Comparison of ENCODE assay signal across 14 cellular contexts in the genomic region with DNA sequence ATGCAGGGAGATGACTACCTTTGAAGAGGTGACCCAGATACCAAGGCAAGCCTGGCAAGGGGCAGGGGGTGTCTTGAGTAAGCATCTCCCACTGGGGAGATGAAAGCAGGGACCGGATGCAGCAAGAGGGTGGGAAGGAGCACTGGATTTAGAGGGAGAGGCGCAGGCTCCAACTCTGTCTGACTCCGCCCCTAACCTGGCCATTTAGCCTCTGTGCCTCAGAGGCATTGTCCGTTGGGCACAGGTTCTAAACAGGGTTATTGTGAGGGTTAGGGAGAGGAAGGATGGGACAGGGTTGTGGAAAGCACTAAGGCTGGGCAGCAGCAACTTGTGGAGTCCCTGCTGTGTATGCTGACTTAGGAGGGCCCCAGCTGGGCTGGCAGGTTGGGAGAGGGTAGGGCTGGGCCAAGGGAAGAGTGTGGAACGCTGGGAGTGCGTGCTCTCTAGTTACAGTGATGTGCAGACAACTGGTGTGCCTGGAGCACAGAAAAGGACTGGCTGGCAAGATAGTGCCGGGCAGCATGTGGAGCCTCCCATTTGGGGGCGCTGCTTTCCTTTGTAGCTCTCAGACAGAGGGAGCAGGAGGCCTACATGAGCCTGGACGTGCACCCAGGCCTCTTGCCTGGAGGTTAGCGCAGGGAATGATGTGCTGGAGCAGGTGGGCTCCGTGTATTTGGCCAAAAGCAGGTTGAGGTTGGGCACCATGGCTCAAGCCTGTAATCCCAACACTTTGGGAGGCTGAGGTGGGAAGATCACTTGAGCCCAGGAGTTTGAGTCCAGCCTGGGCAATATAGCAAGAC. TPM values are rescaled to one million over a fixed set of nuclear protein-coding genes. Genes with fewer than 3 reads are reported as not detected.
DNase-seq lines count a peak whose midpoint lies in the region; ATAC-seq and TF ChIP-seq lines count a peak whose summit lies in the region.
"Had no signal": no experiment of that assay in that cellular context is flagged by ENCODE, and none has a peak within 500 bp of the region (broad histone marks: within the 10 kb centered on the region; RNA-seq: fewer than 3 reads in every experiment).

No MANE protein-coding gene starts in this region.

- no peak overlapping the region for H4K8ac ChIP-seq in IMR-90 (ENCODE audit: low read depth in 2 of 2, low read length in 2 of 2)

- no peak overlapping the region for H3K4me2 ChIP-seq in IMR-90 (ENCODE audit: low read depth, low read length)

- H4K5ac ChIP-seq in IMR-90 (ENCODE audit: low read depth, low read length) = no peak overlapping the region

- peak overlapping the region; percentile 49; the same call in 1 of the 2 replicates for H3K4ac ChIP-seq in IMR-90 (ENCODE audit: low read depth, low read length)

- H3K27me3 ChIP-seq in GM06990 (replicated peaks; ENCODE audit: control insufficient read depth, insufficient read depth, low read length) = no peaks in the 10 kb centered on the region
- peaks cover 10% of the 10 kb centered on the region for H3K27me3 ChIP-seq in IMR-90 (ENCODE audit: control insufficient read depth, insufficient read depth, low read length)

- no peaks in the 10 kb centered on the region for H3K79me1 ChIP-seq in IMR-90 (ENCODE audit: low read depth in 1 of 2, low read length in 2 of 2)

- H3K9me3 ChIP-seq in IMR-90 (ENCODE audit: control insufficient read depth, insufficient read depth, low read length) = no peaks in the 10 kb centered on the region; the same call in 1 of the 2 replicates
- H3K9me3 ChIP-seq in mucosa of descending colon = no peaks in the 10 kb centered on the region

- no peak overlapping the region for H3K14ac ChIP-seq in IMR-90 (replicated peaks; ENCODE audit: low read depth, low read length)

- H3K56ac ChIP-seq in IMR-90 (ENCODE audit: extremely low read depth, insufficient read depth, low read length) = no peak overlapping the region

- peak overlapping the region; percentile 3; the same call in 1 of the 2 replicates for H2BK120ac ChIP-seq in IMR-90 (ENCODE audit: low read depth, low read length)

- peak overlapping the region; percentile 63; the same call in 1 of the 2 replicates for H2AK5ac ChIP-seq in IMR-90 (ENCODE audit: low read depth, low read length)

- intact Hi-C loops in IMR-90 (cut with micrococcal nuclease) = no loop called here
- intact Hi-C loops in mucosa of descending colon (cut with DNase I, micrococcal nuclease) = loop anchor here in 1 of 2 donors (5.0 kb wide), 1 partner anchor 131 kb away; no protein-coding TSS in a partner anchor

- H2AK9ac ChIP-seq in IMR-90 (replicated peaks; ENCODE audit: low read depth, low read length, poor library complexity) = no peak overlapping the region

- POLR2A ChIA-PET in IMR-90 (lab: Charles Lee; ENCODE audit: unreplicated experiment) = no interaction called here

- H4K20me1 ChIP-seq in IMR-90 (ENCODE audit: insufficient read depth, low read length) = no peaks in the 10 kb centered on the region

- BruUV-seq in IMR-90 (replicated peaks; lab: Mats Ljungman, UMichigan) = no TSS peak

- 0 out of 2 replicates have a peak overlapping the region, but pooled peaks have one; percentile 40 for H2BK20ac ChIP-seq in IMR-90 (ENCODE audit: low read depth, low read length)

- H3K27ac ChIP-seq in IMR-90 (ENCODE audit: insufficient read depth, low read length) (no peak overlapping the region), coronary artery (no peak overlapping the region)

- 83% methylated on average over 7 of the region's 11 CpGs; no CpG with 5 or more reads in 1 of the 2 experiments for WGBS in IMR-90 (ENCODE audit: extremely low coverage in 2 of 2, insufficient read length in 1 of 2), 2 experiments

- dilution Hi-C loops in IMR-90 (cut with HindIII; ENCODE audit: low sequenced_read_pairs, unreplicated experiment) = no loop called here

- H3K18ac ChIP-seq in IMR-90 (ENCODE audit: low read depth, low read length) = no peak overlapping the region

- peak; percentile 20 for TF ChIP-seq CTCF in GM06990 (IDR thresholded peaks at IDR 0.05; ENCODE audit: insufficient read depth, low read length, poor library complexity, severe bottlenecking)
- no peak; the same call in 1 of the 2 replicates for TF ChIP-seq CTCF in IMR-90 (conservative IDR thresholded peaks at IDR 0.05; ENCODE audit: low read depth, low read length)
- TF ChIP-seq CTCF in mucosa of descending colon (IDR thresholded peaks at IDR 0.05) = no peak
- TF ChIP-seq CTCF in coronary artery (IDR thresholded peaks at IDR 0.05) = no peak

- TF ChIP-seq RAD21 in IMR-90 (IDR thresholded peaks at IDR 0.05; ENCODE audit: low read length) = peak; percentile 29

- ATAC-seq in IMR-90 (ENCODE audit: low read depth) (no peak), mucosa of descending colon (peak; percentile 57), esophagus mucosa (no peak)
- ATAC-seq: sciatic nerve had no signal

- peaks cover 1% of the 10 kb centered on the region; the same call in 1 of the 2 replicates for H3K4me1 ChIP-seq in IMR-90 (ENCODE audit: control insufficient read depth, insufficient read depth, low read length)
- H3K4me1 ChIP-seq in mucosa of descending colon (ENCODE audit: low read depth) = no peaks in the 10 kb centered on the region

- H3K36me3 ChIP-seq in GM06990 (ENCODE audit: control insufficient read depth, insufficient read depth, low read length) = no peaks in the 10 kb centered on the region
- no peaks in the 10 kb centered on the region for H3K36me3 ChIP-seq in IMR-90 (ENCODE audit: control insufficient read depth, insufficient read depth, low read length)
- no peaks in the 10 kb centered on the region for H3K36me3 ChIP-seq in mucosa of descending colon (ENCODE audit: low read depth)

- H2BK15ac ChIP-seq in IMR-90 (ENCODE audit: low read depth, low read length) = no peak overlapping the region

- H3K9me1 ChIP-seq in IMR-90 (ENCODE audit: insufficient read depth, low read length) = peaks cover 4% of the 10 kb centered on the region; the same call in 1 of the 2 replicates

- DNase-seq in GM06990 (ENCODE audit: extremely low read depth, insufficient read length) = no peak
- DNase-seq in IMR-90 = no peak
- peak; percentile 37 for DNase-seq in UCSD-AML1 (lab: John Stamatoyannopoulos, UW; ENCODE audit: unreplicated experiment)
- peak in 2 of 3 donors; percentile 51 to 57 for DNase-seq in mucosa of descending colon
- no peak for DNase-seq in COR-L47 (lab: John Stamatoyannopoulos, UW)
- no peak for DNase-seq in coronary artery (ENCODE audit: low spot score)
- DNase-seq: activated gamma-delta T cell treated with Interleukin-2 at 50 U/mL for 16 hours, caudate nucleus, immature natural killer cell, MM.1S, NCI-H345, SW 1271 had no signal

- in situ Hi-C loops in IMR-90 (cut with MboI; ENCODE audit: low sequenced_read_pairs) = loop anchor here (10.0 kb wide), 1 partner anchor 419 kb away; no protein-coding TSS in a partner anchor

- H2AFZ ChIP-seq in IMR-90 (replicated peaks; ENCODE audit: low read length, poor library complexity) = peak overlapping the region; percentile 61

- no peak overlapping the region for H2BK5ac ChIP-seq in IMR-90 (ENCODE audit: low read depth, low read length, poor library complexity, severe bottlenecking)

- no peak overlapping the region for H3K9ac ChIP-seq in IMR-90 (ENCODE audit: low read depth, low read length)

- no peak overlapping the region for H3K4me3 ChIP-seq in GM06990 (replicated peaks; ENCODE audit: low read depth, low read length)
- H3K4me3 ChIP-seq in IMR-90 (ENCODE audit: insufficient read depth, low read depth, low read length) = no peak overlapping the region
- H3K4me3 ChIP-seq in mucosa of descending colon = no peak overlapping the region
- H3K4me3 ChIP-seq in coronary artery = no peak overlapping the region

- no peak overlapping the region for H3K23ac ChIP-seq in IMR-90 (ENCODE audit: low read depth, low read length)

- CTCF ChIA-PET in IMR-90 (lab: Yijun Ruan, JAX) = interaction anchor here (0.8 to 1.4 kb wide), 4 partner anchors 14 to 157 kb away, joined by 3 read pairs; no protein-coding TSS in a partner anchor

- TF ChIP-seq POLR2A in IMR-90 (IDR thresholded peaks at IDR 0.05; ENCODE audit: low read depth, low read length) = no peak

- no peak overlapping the region for H4K91ac ChIP-seq in IMR-90 (ENCODE audit: insufficient read depth, low read depth, low read length)

TF ChIP-seq in IMR-90, 13 proteins besides CTCF, POLR2A, EP300 and RAD21 (continues in another document):
- TF ChIP-seq CHD1 (IDR thresholded peaks at IDR 0.05; ENCODE audit: low read depth, low read length) (no peak), CEBPB (IDR thresholded peaks at IDR 0.05; ENCODE audit: low read depth, low read length) (no peak), NFE2L2 (IDR thresholded peaks at IDR 0.05; ENCODE audit: low read depth, low read length) (no peak), MXI1 (IDR thresholded peaks at IDR 0.05; ENCODE audit: borderline replicate concordance, low read depth, low read length) (no peak), FOS (IDR thresholded peaks at IDR 0.05; ENCODE audit: low read depth, low read length) (no peak), MAFK (IDR thresholded peaks at IDR 0.05; ENCODE audit: low read depth, low read length) (no peak), MAZ (IDR thresholded peaks at IDR 0.05; ENCODE audit: borderline replicate concordance, low read depth, low read length) (no peak), RFX5 (IDR thresholded peaks at IDR 0.05; ENCODE audit: low read depth, low read length) (no peak)
- TF ChIP-seq, protein P1, sequence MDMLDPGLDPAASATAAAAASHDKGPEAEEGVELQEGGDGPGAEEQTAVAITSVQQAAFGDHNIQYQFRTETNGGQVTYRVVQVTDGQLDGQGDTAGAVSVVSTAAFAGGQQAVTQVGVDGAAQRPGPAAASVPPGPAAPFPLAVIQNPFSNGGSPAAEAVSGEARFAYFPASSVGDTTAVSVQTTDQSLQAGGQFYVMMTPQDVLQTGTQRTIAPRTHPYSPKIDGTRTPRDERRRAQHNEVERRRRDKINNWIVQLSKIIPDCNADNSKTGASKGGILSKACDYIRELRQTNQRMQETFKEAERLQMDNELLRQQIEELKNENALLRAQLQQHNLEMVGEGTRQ (IDR thresholded peaks at IDR 0.05; ENCODE audit: low read depth, low read length) = no peak

RNA-seq across cellular contexts. Expression of a gene that starts 26.2 kb away (rescaled TPM):
- total RNA-seq in IMR-90 (2012; rRNA removed) (20.1 and 23.6 TPM in 2 replicates), mucosa of descending colon (1 to 10 TPM; 6.6 to 9.0 (median 8.2) TPM), esophagus mucosa (1.6 TPM)
- 64.1 and 69.2 TPM in 2 replicates for polyA plus RNA-seq in IMR-90 (2012; rRNA removed)
- 41.5 and 81.3 TPM in 2 replicates for polyA plus RNA-seq in IMR-90 (2012; cell fraction: cytosol; rRNA removed)
- 159 and 319 TPM in 2 replicates for polyA plus RNA-seq in IMR-90 (2012; cell fraction: nucleus; rRNA removed; ENCODE audit: low replicate concordance)
- polyA plus RNA-seq: immature natural killer cell had no signal

RNA-seq across cellular contexts. Expression of a gene that starts 26.3 kb away (rescaled TPM):
- 0.28 TPM in 1 of 2 replicates, not detected in the other for total RNA-seq in IMR-90 (2012; rRNA removed)
- polyA plus RNA-seq in IMR-90 (2012; rRNA removed) = 0.05 TPM in 1 of 2 replicates, not detected in the other
- polyA plus RNA-seq in IMR-90 (2012; cell fraction: cytosol; rRNA removed) = 0.04 TPM in 1 of 2 replicates, not detected in the other
- polyA plus RNA-seq in IMR-90 (2012; cell fraction: nucleus; rRNA removed; ENCODE audit: low replicate concordance) = 0.12 and 0.23 TPM in 2 replicates
- not detected for total RNA-seq in mucosa of descending colon
- total RNA-seq in esophagus mucosa = not detected
- total RNA-seq: sciatic nerve had no signal
- polyA plus RNA-seq: immature natural killer cell had no signal

Comparison
In these comparisons a context has a peak if more than half of its experiments do, and no peak if none do; other contexts are left out.
1. DNase-seq: peak in UCSD-AML1 (single experiment) and mucosa of descending colon (2 of 3); none in GM06990 (single experiment), IMR-90 (single experiment), COR-L47 (single experiment) and coronary artery (single experiment).